8 cellular contexts compared by ENCODE assay signal in genomic region chr1:97243973-97244560, GRCh38.
DNase-seq lines count a peak whose midpoint lies in the region; ATAC-seq, FAIRE-seq and TF ChIP-seq lines count a peak whose summit lies in the region.

No MANE protein-coding gene starts in this region.

- H3K27me3 Mint-ChIP-seq in progenitor cell of endocrine pancreas, result no peaks in the 10 kb centered on the region
- H3K27me3 Mint-ChIP-seq in activated T-cell treated with anti-CD3 and anti-CD28 coated beads, Interleukin-2, amount 50 U/mL, for 24 hours, result no peaks in the 10 kb centered on the region

- no peak overlapping the region for H3K27ac Mint-ChIP-seq in progenitor cell of endocrine pancreas
- no peak overlapping the region for H3K27ac Mint-ChIP-seq in activated T-cell treated with anti-CD3 and anti-CD28 coated beads, Interleukin-2, amount 50 U/mL, for 24 hours

- peak; percentile 23 for DNase-seq in Jurkat, Clone E6-1 (ENCODE audit: low read depth, low spot score)
- DNase-seq in T47D (ENCODE audit: low read depth in 1 of 2, low spot score in 1 of 2) (peak; percentile 0 to 20), progenitor cell of endocrine pancreas (ENCODE audit: low spot score, unreplicated experiment) (no peak), HuH-7.5 (ENCODE audit: low spot score) (no peak), germinal center (ENCODE audit: low spot score) (no peak)
- no peak for DNase-seq in activated T-cell treated with anti-CD3 and anti-CD28 coated beads, Interleukin-2, amount 50 U/mL, for 24 hours

- TF ChIP-seq CTCF in progenitor cell of endocrine pancreas (IDR thresholded peaks at IDR 0.05; ENCODE audit: unreplicated experiment), result peak; percentile 63

- no peak overlapping the region for H3K4me3 ChIP-seq in Jurkat, Clone E6-1 (ENCODE audit: low read length)

- in situ Hi-C loops in T47D (cut with HindIII; ENCODE audit: low pct_unique_long_range_greater_than_20kb, low sequenced_read_pairs), result no loop called here

- ATAC-seq in GM18498 (IDR thresholded peaks at IDR 0.05; ENCODE audit: unreplicated experiment), result peak; percentile 61

- no peaks in the 10 kb centered on the region for H3K4me1 Mint-ChIP-seq in progenitor cell of endocrine pancreas (ENCODE audit: low read depth)
- no peaks in the 10 kb centered on the region for H3K4me1 Mint-ChIP-seq in activated T-cell treated with anti-CD3 and anti-CD28 coated beads, Interleukin-2, amount 50 U/mL, for 24 hours (ENCODE audit: low read depth)

- H3K36me3 Mint-ChIP-seq in progenitor cell of endocrine pancreas (ENCODE audit: insufficient read depth), result peaks cover under 1% of the 10 kb centered on the region
- peaks cover 6% of the 10 kb centered on the region for H3K36me3 Mint-ChIP-seq in activated T-cell treated with anti-CD3 and anti-CD28 coated beads, Interleukin-2, amount 50 U/mL, for 24 hours (ENCODE audit: low read depth)

- no peak overlapping the region for H3K4me3 Mint-ChIP-seq in progenitor cell of endocrine pancreas (ENCODE audit: low read depth)
- no peak overlapping the region for H3K4me3 Mint-ChIP-seq in activated T-cell treated with anti-CD3 and anti-CD28 coated beads, Interleukin-2, amount 50 U/mL, for 24 hours

- peaks cover 7% of the 10 kb centered on the region for H3K9me3 Mint-ChIP-seq in progenitor cell of endocrine pancreas (ENCODE audit: low read depth)
- H3K9me3 Mint-ChIP-seq in activated T-cell treated with anti-CD3 and anti-CD28 coated beads, Interleukin-2, amount 50 U/mL, for 24 hours, result peaks cover 7% of the 10 kb centered on the region

- FAIRE-seq in A204.1 (lab: Jason Lieb, UNC), result peak; percentile 49

Comparison
In these comparisons a context has a peak if more than half of its experiments do, and no peak if none do; other contexts are left out.
1. DNase-seq: peak in Jurkat, Clone E6-1 (single experiment) and T47D (2 of 2); none in progenitor cell of endocrine pancreas (single experiment), HuH-7.5 (single experiment), germinal center (single experiment) and activated T-cell treated with anti-CD3 and anti-CD28 coated beads, Interleukin-2, amount 50 U/mL, for 24 hours (single experiment).